In the genomic region with DNA sequence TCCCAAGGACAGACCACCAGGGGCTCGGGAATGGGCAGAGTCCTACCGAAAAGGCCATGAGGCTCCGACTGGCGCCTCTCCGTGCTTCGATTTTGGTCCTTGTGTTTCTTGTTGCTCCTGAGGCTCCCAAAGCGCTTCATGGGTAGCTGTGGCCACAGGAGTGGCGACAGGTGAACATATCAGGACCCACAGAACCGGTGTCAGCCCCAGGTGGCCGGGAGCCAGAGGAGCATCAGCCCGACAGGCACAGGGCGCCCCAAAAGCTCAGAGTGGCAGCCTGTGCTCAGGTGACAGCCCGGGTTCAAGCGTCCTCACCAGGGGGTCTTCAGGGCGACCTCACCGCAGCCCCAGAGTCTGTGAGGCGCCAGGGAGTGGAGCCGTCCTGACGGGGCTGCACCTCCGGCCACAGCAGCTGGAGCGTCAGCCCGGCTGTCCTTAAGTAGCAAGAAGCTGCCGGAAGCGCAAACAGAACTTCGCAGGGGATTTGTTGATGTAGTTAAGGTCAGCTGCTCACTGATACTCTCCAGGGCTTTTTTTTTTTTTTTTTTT, we compare ENCODE assay signal across 10 cellular contexts.
A peak's percentile ranks its signal among the peaks of the same experiment; 100 is the strongest.
DNase-seq lines count a peak whose midpoint lies in the region; ATAC-seq and TF ChIP-seq lines count a peak whose summit lies in the region.
"Had no signal": no experiment of that assay in that cellular context is flagged by ENCODE, and none has a peak within 500 bp of the region (broad histone marks: within the 10 kb centered on the region; RNA-seq: fewer than 3 reads in every experiment).

No MANE protein-coding gene starts in this region.

- H3K9me3 ChIP-seq in iPS-18a (ENCODE audit: control insufficient read depth, low read depth, low read length) = no peaks in the 10 kb centered on the region
- no peaks in the 10 kb centered on the region for H3K9me3 ChIP-seq in smooth muscle cell (replicated peaks; ENCODE audit: low read depth)

- H3K4me1 ChIP-seq in iPS-18a (ENCODE audit: control insufficient read depth, low read depth, low read length) (peaks cover 16% of the 10 kb centered on the region), smooth muscle cell (ENCODE audit: low read depth) (peaks cover 27% of the 10 kb centered on the region)

- no peaks in the 10 kb centered on the region for H3K36me3 ChIP-seq in iPS-18a (ENCODE audit: control insufficient read depth, low read depth, low read length)
- no peaks in the 10 kb centered on the region for H3K36me3 ChIP-seq in smooth muscle cell (ENCODE audit: low read depth)

- CTCF ChIA-PET in HEK293T (lab: Yijun Ruan, JAX) = interaction anchor here (1.0 to 3.3 kb wide), 7 partner anchors 9 to 105 kb away, joined by 3 to 12 read pairs (median 5); no protein-coding TSS in a partner anchor

- H3K9me3 Mint-ChIP-seq in naive thymus-derived CD8-positive, alpha-beta T cell = no peaks in the 10 kb centered on the region
- H3K9me3 Mint-ChIP-seq: activated naive CD8-positive, alpha-beta T cell treated with anti-CD3 and anti-CD28 coated beads for 36 hours had no signal

- WGBS in smooth muscle cell (ENCODE audit: low lambda C conversion rate) = 57% methylated on average over 25 of the region's 25 CpGs

- H3K27me3 Mint-ChIP-seq in naive thymus-derived CD8-positive, alpha-beta T cell = no peaks in the 10 kb centered on the region
- H3K27me3 Mint-ChIP-seq: activated naive CD8-positive, alpha-beta T cell treated with anti-CD3 and anti-CD28 coated beads for 36 hours had no signal

- peaks cover 0 to 10% (median 4%) of the 10 kb centered on the region in 3 donors for H3K36me3 Mint-ChIP-seq in naive thymus-derived CD8-positive, alpha-beta T cell

- ATAC-seq in GM18861 (IDR thresholded peaks at IDR 0.05; ENCODE audit: unreplicated experiment) (no peak), HG02852 (IDR thresholded peaks at IDR 0.05; ENCODE audit: unreplicated experiment) (no peak)
- ATAC-seq in naive thymus-derived CD8-positive, alpha-beta T cell = no peak

- H3K79me2 ChIP-seq in smooth muscle cell (ENCODE audit: low read depth) = no peaks in the 10 kb centered on the region

- POLR2A ChIA-PET in HEK293T (lab: Yijun Ruan, JAX) = interaction anchor here (1.0 to 1.5 kb wide), 2 partner anchors 18 to 276 kb away, joined by 3 read pairs; no protein-coding TSS in a partner anchor
- POLR2A ChIA-PET in naive thymus-derived CD8-positive, alpha-beta T cell (lab: Charles Lee) = no interaction called here

- H3K27me3 ChIP-seq in iPS-18a (ENCODE audit: control insufficient read depth, insufficient read depth, low read length) (peaks cover 9% of the 10 kb centered on the region), smooth muscle cell (ENCODE audit: low read depth) (no peaks in the 10 kb centered on the region)

- peak overlapping the region; percentile 81 for H2AFZ ChIP-seq in smooth muscle cell (ENCODE audit: low read depth)

- H3K4me3 Mint-ChIP-seq in naive thymus-derived CD8-positive, alpha-beta T cell = no peak overlapping the region
- H3K4me3 Mint-ChIP-seq: activated naive CD8-positive, alpha-beta T cell treated with anti-CD3 and anti-CD28 coated beads for 36 hours had no signal

- TF ChIP-seq CTCF in WI38 (IDR thresholded peaks at IDR 0.05; ENCODE audit: low read depth, low read length) (no peak), smooth muscle cell (IDR thresholded peaks at IDR 0.05; ENCODE audit: borderline replicate concordance, insufficient read depth, poor library complexity, severe bottlenecking) (no peak)

- H3K4me2 ChIP-seq in smooth muscle cell = peak overlapping the region; percentile 81

- H3K27ac Mint-ChIP-seq in naive thymus-derived CD8-positive, alpha-beta T cell = no peak overlapping the region
- H3K27ac Mint-ChIP-seq: activated naive CD8-positive, alpha-beta T cell treated with anti-CD3 and anti-CD28 coated beads for 36 hours had no signal

- peaks cover 4% of the 10 kb centered on the region for H3F3A ChIP-seq in smooth muscle cell (ENCODE audit: low read depth)

- peak overlapping the region; percentile 61 for H3K4me3 ChIP-seq in WI38 (ENCODE audit: low read depth, low read length)
- H3K4me3 ChIP-seq in iPS-18a (ENCODE audit: low read length) = peak overlapping the region; percentile 18
- H3K4me3 ChIP-seq in smooth muscle cell = peak overlapping the region; percentile 35

- H3K27ac ChIP-seq in iPS-18a (ENCODE audit: low read length) (no peak overlapping the region), smooth muscle cell (ENCODE audit: low read depth) (no peak overlapping the region)

- peak; percentile 67 for DNase-seq in HEK293T (ENCODE audit: extremely low spot score)
- no peak for DNase-seq in smooth muscle cell (lab: John Stamatoyannopoulos, UW; ENCODE audit: unreplicated experiment)
- no peak for DNase-seq in naive thymus-derived CD8-positive, alpha-beta T cell
- DNase-seq in stimulated activated CD4-positive, alpha-beta T cell treated with anti-CD3 and anti-CD28 coated beads, Interleukin-2, amount 100 ng/mL, for 48 hours = no peak
- DNase-seq: activated naive CD8-positive, alpha-beta T cell treated with anti-CD3 and anti-CD28 coated beads for 36 hours; MV-4-11 had no signal

- H4K20me1 ChIP-seq in smooth muscle cell (ENCODE audit: low read depth) = no peaks in the 10 kb centered on the region

- H3K9ac ChIP-seq in iPS-18a (ENCODE audit: low read length) = no peak overlapping the region
- H3K9ac ChIP-seq in smooth muscle cell (ENCODE audit: low read depth) = no peak overlapping the region

- peaks cover 3 to 15% (median 7%) of the 10 kb centered on the region in 4 donors for H3K4me1 Mint-ChIP-seq in naive thymus-derived CD8-positive, alpha-beta T cell

TF ChIP-seq in HEK293T, 16 proteins besides CTCF, POLR2A, EP300 and RAD21:
- TF ChIP-seq FOXK2 (IDR thresholded peaks at IDR 0.05) (no peak), ZNF384 (IDR thresholded peaks at IDR 0.05) (peak; percentile 54; the same call in 1 of the 2 replicates)
